Comparison of ENCODE assay signal across 1 cellular context in the genomic region with DNA sequence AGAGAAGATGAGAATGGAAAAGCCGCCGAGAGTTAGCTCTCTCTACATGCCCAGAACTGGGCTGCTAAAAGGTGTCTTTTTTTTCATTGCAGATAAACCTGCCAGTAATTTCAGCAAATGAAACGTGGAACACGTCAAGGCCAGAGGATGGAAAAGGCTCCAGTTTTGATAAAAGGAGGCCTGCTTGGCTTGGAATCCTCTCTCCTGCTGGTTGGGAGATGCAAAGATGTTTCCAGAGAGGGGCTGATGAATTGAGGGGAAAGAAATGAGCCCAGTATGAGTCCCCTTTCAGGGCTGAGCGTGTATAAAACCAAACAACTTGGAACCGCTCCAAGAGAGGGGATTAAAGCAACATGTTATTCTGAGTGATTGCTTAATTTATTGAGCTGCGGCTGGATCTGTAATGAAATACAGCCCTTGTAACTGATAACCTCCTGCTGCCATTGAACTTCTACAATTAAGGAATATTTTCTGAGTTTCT.
TF ChIP-seq lines count a peak whose summit lies in the region.

No MANE protein-coding gene starts in this region.

TF ChIP-seq in HEK293, 187 proteins besides CTCF, POLR2A, EP300 and RAD21 (continued from another document and continues in another):
- TF ChIP-seq ZNF362 (tag by site-specific recombination; IDR thresholded peaks at IDR 0.05) (no peak), ZNF202 (tag by site-specific recombination; IDR thresholded peaks at IDR 0.05; ENCODE audit: borderline replicate concordance) (no peak), ZBTB11 (tag by site-specific recombination; conservative IDR thresholded peaks at IDR 0.05; ENCODE audit: low read depth) (no peak), ZNF175 (tag by site-specific recombination; IDR thresholded peaks at IDR 0.05) (no peak), ZNF843 (tag by site-specific recombination; IDR thresholded peaks at IDR 0.05) (peak; percentile 98), ZNF174 (tag by site-specific recombination; IDR thresholded peaks at IDR 0.05) (no peak), ZNF514 (tag by site-specific recombination; IDR thresholded peaks at IDR 0.05) (no peak), ZNF169 (tag by site-specific recombination; IDR thresholded peaks at IDR 0.05) (no peak), ZNF341 (tag by site-specific recombination; IDR thresholded peaks at IDR 0.05; ENCODE audit: low read depth) (no peak), ZNF626 (tag by site-specific recombination; IDR thresholded peaks at IDR 0.05) (no peak), ZNF791 (tag by site-specific recombination; IDR thresholded peaks at IDR 0.05) (no peak), ZNF214 (tag by site-specific recombination; IDR thresholded peaks at IDR 0.05; ENCODE audit: borderline replicate concordance) (no peak), ZNF274 (IDR thresholded peaks at IDR 0.05; ENCODE audit: low read length) (no peak), ZNF274 (tag by site-specific recombination; IDR thresholded peaks at IDR 0.05; ENCODE audit: borderline replicate concordance) (no peak), ZNF621 (tag by site-specific recombination; IDR thresholded peaks at IDR 0.05) (no peak), ZNF146 (tag by site-specific recombination; IDR thresholded peaks at IDR 0.05) (no peak), ZNF561 (tag by site-specific recombination; IDR thresholded peaks at IDR 0.05; ENCODE audit: borderline replicate concordance) (no peak; the same call in 1 of the 2 replicates), ZNF558 (tag by site-specific recombination; IDR thresholded peaks at IDR 0.05) (0 out of 2 replicates have a peak, but pooled peaks have one; percentile 29), ZNF426 (tag by site-specific recombination; IDR thresholded peaks at IDR 0.05) (no peak), TSHZ1 (tag by site-specific recombination; IDR thresholded peaks at IDR 0.05; ENCODE audit: borderline replicate concordance) (peak; percentile 36; the same call in 1 of the 2 replicates), ZNF596 (tag by site-specific recombination; IDR thresholded peaks at IDR 0.05) (peak; percentile 63), ZNF211 (tag by site-specific recombination; IDR thresholded peaks at IDR 0.05; ENCODE audit: low read depth) (no peak), ZNF544 (tag by site-specific recombination; IDR thresholded peaks at IDR 0.05) (no peak), ZNF157 (tag by site-specific recombination; IDR thresholded peaks at IDR 0.05) (no peak), ZNF600 (tag by site-specific recombination; IDR thresholded peaks at IDR 0.05) (peak; percentile 28; the same call in 1 of the 2 replicates), ZNF571 (tag by site-specific recombination; IDR thresholded peaks at IDR 0.05) (no peak), GLI4 (tag by site-specific recombination; IDR thresholded peaks at IDR 0.05) (no peak), ZNF792 (tag by site-specific recombination; IDR thresholded peaks at IDR 0.05) (no peak), GLI2 (tag by site-specific recombination; IDR thresholded peaks at IDR 0.05; ENCODE audit: borderline replicate concordance, low read depth) (peak; percentile 57; the same call in 1 of the 2 replicates), FEZF1 (tag by site-specific recombination; IDR thresholded peaks at IDR 0.05) (peak; percentile 92), MEIS1 (CRISPR knock-in tag; IDR thresholded peaks at IDR 0.05; ENCODE audit: borderline replicate concordance) (no peak), SP3 (tag by site-specific recombination; IDR thresholded peaks at IDR 0.05) (no peak), ZNF138 (tag by site-specific recombination; IDR thresholded peaks at IDR 0.05; ENCODE audit: borderline replicate concordance) (no peak), ZFHX2 (tag by site-specific recombination; conservative IDR thresholded peaks at IDR 0.05) (no peak), ZNF510 (tag by site-specific recombination; IDR thresholded peaks at IDR 0.05; ENCODE audit: insufficient replicate concordance) (no peak), ZNF37A (tag by site-specific recombination; IDR thresholded peaks at IDR 0.05) (no peak), ZNF114 (tag by site-specific recombination; IDR thresholded peaks at IDR 0.05) (no peak), ZSCAN23 (tag by site-specific recombination; IDR thresholded peaks at IDR 0.05) (peak; percentile 48; the same call in 1 of the 2 replicates), PRDM6 (tag by site-specific recombination; IDR thresholded peaks at IDR 0.05) (peak; percentile 98)
- TF ChIP-seq, protein P1, sequence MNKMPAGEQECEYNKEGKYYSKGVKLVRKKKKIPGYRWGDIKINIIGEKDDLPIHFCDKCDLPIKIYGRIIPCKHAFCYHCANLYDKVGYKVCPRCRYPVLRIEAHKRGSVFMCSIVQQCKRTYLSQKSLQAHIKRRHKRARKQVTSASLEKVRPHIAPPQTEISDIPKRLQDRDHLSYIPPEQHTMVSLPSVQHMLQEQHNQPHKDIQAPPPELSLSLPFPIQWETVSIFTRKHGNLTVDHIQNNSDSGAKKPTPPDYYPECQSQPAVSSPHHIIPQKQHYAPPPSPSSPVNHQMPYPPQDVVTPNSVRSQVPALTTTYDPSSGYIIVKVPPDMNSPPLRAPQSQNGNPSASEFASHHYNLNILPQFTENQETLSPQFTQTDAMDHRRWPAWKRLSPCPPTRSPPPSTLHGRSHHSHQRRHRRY (tag by site-specific recombination; IDR thresholded peaks at IDR 0.05): no peak
- TF ChIP-seq, protein P2, sequence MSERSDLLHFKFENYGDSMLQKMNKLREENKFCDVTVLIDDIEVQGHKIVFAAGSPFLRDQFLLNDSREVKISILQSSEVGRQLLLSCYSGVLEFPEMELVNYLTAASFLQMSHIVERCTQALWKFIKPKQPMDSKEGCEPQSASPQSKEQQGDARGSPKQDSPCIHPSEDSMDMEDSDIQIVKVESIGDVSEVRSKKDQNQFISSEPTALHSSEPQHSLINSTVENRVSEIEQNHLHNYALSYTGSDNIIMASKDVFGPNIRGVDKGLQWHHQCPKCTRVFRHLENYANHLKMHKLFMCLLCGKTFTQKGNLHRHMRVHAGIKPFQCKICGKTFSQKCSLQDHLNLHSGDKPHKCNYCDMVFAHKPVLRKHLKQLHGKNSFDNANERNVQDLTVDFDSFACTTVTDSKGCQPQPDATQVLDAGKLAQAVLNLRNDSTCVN (tag by site-specific recombination; optimal IDR thresholded peaks at IDR 0.05): no peak
- TF ChIP-seq, protein P3, sequence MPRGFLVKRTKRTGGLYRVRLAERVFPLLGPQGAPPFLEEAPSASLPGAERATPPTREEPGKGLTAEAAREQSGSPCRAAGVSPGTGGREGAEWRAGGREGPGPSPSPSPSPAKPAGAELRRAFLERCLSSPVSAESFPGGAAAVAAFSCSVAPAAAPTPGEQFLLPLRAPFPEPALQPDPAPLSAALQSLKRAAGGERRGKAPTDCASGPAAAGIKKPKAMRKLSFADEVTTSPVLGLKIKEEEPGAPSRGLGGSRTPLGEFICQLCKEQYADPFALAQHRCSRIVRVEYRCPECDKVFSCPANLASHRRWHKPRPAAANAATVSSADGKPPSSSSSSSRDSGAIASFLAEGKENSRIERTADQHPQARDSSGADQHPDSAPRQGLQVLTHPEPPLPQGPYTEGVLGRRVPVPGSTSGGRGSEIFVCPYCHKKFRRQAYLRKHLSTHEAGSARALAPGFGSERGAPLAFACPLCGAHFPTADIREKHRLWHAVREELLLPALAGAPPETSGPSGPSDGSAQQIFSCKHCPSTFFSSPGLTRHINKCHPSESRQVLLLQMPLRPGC (tag by site-specific recombination; IDR thresholded peaks at IDR 0.05): no peak
- TF ChIP-seq, protein P4, sequence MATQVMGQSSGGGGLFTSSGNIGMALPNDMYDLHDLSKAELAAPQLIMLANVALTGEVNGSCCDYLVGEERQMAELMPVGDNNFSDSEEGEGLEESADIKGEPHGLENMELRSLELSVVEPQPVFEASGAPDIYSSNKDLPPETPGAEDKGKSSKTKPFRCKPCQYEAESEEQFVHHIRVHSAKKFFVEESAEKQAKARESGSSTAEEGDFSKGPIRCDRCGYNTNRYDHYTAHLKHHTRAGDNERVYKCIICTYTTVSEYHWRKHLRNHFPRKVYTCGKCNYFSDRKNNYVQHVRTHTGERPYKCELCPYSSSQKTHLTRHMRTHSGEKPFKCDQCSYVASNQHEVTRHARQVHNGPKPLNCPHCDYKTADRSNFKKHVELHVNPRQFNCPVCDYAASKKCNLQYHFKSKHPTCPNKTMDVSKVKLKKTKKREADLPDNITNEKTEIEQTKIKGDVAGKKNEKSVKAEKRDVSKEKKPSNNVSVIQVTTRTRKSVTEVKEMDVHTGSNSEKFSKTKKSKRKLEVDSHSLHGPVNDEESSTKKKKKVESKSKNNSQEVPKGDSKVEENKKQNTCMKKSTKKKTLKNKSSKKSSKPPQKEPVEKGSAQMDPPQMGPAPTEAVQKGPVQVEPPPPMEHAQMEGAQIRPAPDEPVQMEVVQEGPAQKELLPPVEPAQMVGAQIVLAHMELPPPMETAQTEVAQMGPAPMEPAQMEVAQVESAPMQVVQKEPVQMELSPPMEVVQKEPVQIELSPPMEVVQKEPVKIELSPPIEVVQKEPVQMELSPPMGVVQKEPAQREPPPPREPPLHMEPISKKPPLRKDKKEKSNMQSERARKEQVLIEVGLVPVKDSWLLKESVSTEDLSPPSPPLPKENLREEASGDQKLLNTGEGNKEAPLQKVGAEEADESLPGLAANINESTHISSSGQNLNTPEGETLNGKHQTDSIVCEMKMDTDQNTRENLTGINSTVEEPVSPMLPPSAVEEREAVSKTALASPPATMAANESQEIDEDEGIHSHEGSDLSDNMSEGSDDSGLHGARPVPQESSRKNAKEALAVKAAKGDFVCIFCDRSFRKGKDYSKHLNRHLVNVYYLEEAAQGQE (tag by site-specific recombination; IDR thresholded peaks at IDR 0.05): no peak
